ENCODE assay signal across 14 cellular contexts in genomic region chr18:484749-485464, GRCh38. TPM values are rescaled to one million over a fixed set of nuclear protein-coding genes. Genes with fewer than 3 reads are reported as not detected.
DNase-seq lines count a peak whose midpoint lies in the region; ATAC-seq, FAIRE-seq and TF ChIP-seq lines count a peak whose summit lies in the region.
"Had no signal": no experiment of that assay in that cellular context is flagged by ENCODE, and none has a peak within 500 bp of the region (broad histone marks: within the 10 kb centered on the region; RNA-seq: fewer than 3 reads in every experiment).

No MANE protein-coding gene starts in this region.

- no peaks in the 10 kb centered on the region for H3K4me1 Mint-ChIP-seq in activated T-helper 17 cell treated with anti-CD3 and anti-CD28 coated beads, Interleukin-2, amount 50 U/mL, for 72 hours

- no peak overlapping the region for H2AFZ ChIP-seq in GM12878 (ENCODE audit: control insufficient read depth, low read depth, low read length)
- no peak overlapping the region for H2AFZ ChIP-seq in osteoblast (ENCODE audit: low read length)

- CTCF ChIA-PET in GM12878 (lab: Yijun Ruan, JAX), result interaction anchor here (1.9 to 2.0 kb wide), 4 partner anchors 9 to 21 kb away, joined by 4 to 8 read pairs (median 4); no protein-coding TSS in a partner anchor

- no peaks in the 10 kb centered on the region; a peak in 1 of 4 replicates for H3K27me3 ChIP-seq in GM12878 (replicated peaks in 1 of 2; ENCODE audit: control insufficient read depth in 2 of 2, insufficient read depth in 2 of 2, low read length in 1 of 2)
- H3K27me3 ChIP-seq in osteoblast (ENCODE audit: insufficient read depth, low read length), result no peaks in the 10 kb centered on the region
- H3K27me3 ChIP-seq: cardiac muscle cell had no signal

- H3K4me1 ChIP-seq in GM12878 (ENCODE audit: control insufficient read depth, insufficient read depth, low read length) (no peaks in the 10 kb centered on the region), osteoblast (ENCODE audit: insufficient read depth, low read length) (peaks cover 20% of the 10 kb centered on the region)

- H3K27me3 Mint-ChIP-seq in activated T-helper 17 cell treated with anti-CD3 and anti-CD28 coated beads, Interleukin-2, amount 50 U/mL, for 72 hours, result peaks cover 30% of the 10 kb centered on the region

- TF ChIP-seq RAD21 in GM12878 (IDR thresholded peaks at IDR 0.05; ENCODE audit: insufficient read depth, low read depth, low read length), result no peak

- in situ Hi-C loops in GM12878 (cut with MboI), result no loop called here

- H3K79me2 ChIP-seq in GM12878 (ENCODE audit: control insufficient read depth, insufficient read depth, low read length) (no peaks in the 10 kb centered on the region), osteoblast (ENCODE audit: insufficient read depth, low read length) (peaks cover 4% of the 10 kb centered on the region)

- H3K27ac Mint-ChIP-seq in activated T-helper 17 cell treated with anti-CD3 and anti-CD28 coated beads, Interleukin-2, amount 50 U/mL, for 72 hours, result no peak overlapping the region
- H3K27ac Mint-ChIP-seq: natural killer cell treated with Interleukin-12 subunit alpha and Interleukin-12 subunit beta and Interleukin-15 and Interleukin-18, amount 100 ng/mL, for 72 hours had no signal

- H3K27ac ChIP-seq in GM12878 (ENCODE audit: control insufficient read depth, insufficient read depth) (no peak overlapping the region), osteoblast (ENCODE audit: low read depth, low read length) (no peak overlapping the region)
- H3K27ac ChIP-seq: cardiac muscle cell had no signal

- POLR2A ChIA-PET in GM12878 (lab: Charles Lee), result no interaction called here

- RAD21 ChIA-PET in GM12878 (lab: Charles Lee; ENCODE audit: unreplicated experiment), result no interaction called here

- peak; percentile 31 for DNase-seq in GF-D8 (lab: John Stamatoyannopoulos, UW)
- DNase-seq in GM12878 (ENCODE audit: low read depth, low spot score), result no peak
- DNase-seq in osteoblast (ENCODE audit: insufficient read length, low spot score, missing footprints), result no peak
- DNase-seq in GM19239 (ENCODE audit: insufficient read length, low spot score), result no peak
- DNase-seq: activated CD4-positive, CD25-positive, alpha-beta regulatory T cell; NCI-H1930 had no signal

- H3K36me3 Mint-ChIP-seq in activated T-helper 17 cell treated with anti-CD3 and anti-CD28 coated beads, Interleukin-2, amount 50 U/mL, for 72 hours (ENCODE audit: low read depth), result no peaks in the 10 kb centered on the region

- no TSS peak for BruUV-seq in GM12878 (replicated peaks; lab: Mats Ljungman, UMichigan)

- no peak for TF ChIP-seq CTCF in GM12878 (IDR thresholded peaks at IDR 0.05 in 2 of 3, conservative IDR thresholded peaks at IDR 0.05 in 1 of 3; ENCODE audit: control insufficient read depth in 2 of 3, extremely low read depth in 1 of 3, insufficient read depth in 1 of 3, low read depth in 3 of 3, low read length in 3 of 3)
- TF ChIP-seq CTCF in osteoblast (IDR thresholded peaks at IDR 0.05; ENCODE audit: extremely low read depth, low read depth, low read length), result no peak

- TF ChIP-seq POLR2A in GM12878 (IDR thresholded peaks at IDR 0.05; ENCODE audit: low read depth, low read length), result no peak

- WGBS in GM12878 (ENCODE audit: insufficient coverage, insufficient replicate concordance, low lambda C conversion rate, missing lambda C conversion rate), result 21% methylated on average over 4 of the region's 4 CpGs

- H3K36me3 ChIP-seq in GM12878 (ENCODE audit: control insufficient read depth in 2 of 2, insufficient read depth in 2 of 2, low read length in 1 of 2), result no peaks in the 10 kb centered on the region
- no peaks in the 10 kb centered on the region for H3K36me3 ChIP-seq in osteoblast (ENCODE audit: insufficient read depth, low read length)
- H3K36me3 ChIP-seq: cardiac muscle cell had no signal

- no peak overlapping the region for H3K4me3 Mint-ChIP-seq in activated T-helper 17 cell treated with anti-CD3 and anti-CD28 coated beads, Interleukin-2, amount 50 U/mL, for 72 hours
- H3K4me3 Mint-ChIP-seq: natural killer cell treated with Interleukin-12 subunit alpha and Interleukin-12 subunit beta and Interleukin-15 and Interleukin-18, amount 100 ng/mL, for 72 hours had no signal

- FAIRE-seq in GM12878 (lab: Jason Lieb, UNC), result no peak
- FAIRE-seq in GM19239 (lab: Jason Lieb, UNC), result no peak
- FAIRE-seq: G401.6 had no signal

- no peak for TF ChIP-seq EP300 in GM12878 (IDR thresholded peaks at IDR 0.05; ENCODE audit: borderline replicate concordance in 1 of 2, control insufficient read depth in 1 of 2, low read depth in 2 of 2, low read length in 2 of 2)

- H3K4me2 ChIP-seq in GM12878 (ENCODE audit: control insufficient read depth, insufficient read depth) (no peak overlapping the region), osteoblast (ENCODE audit: insufficient read depth, low read length) (no peak overlapping the region)

- intact Hi-C loops in GM12878 (cut with micrococcal nuclease; ENCODE audit: unreplicated experiment), result no loop called here

- H3K9me3 Mint-ChIP-seq in activated T-helper 17 cell treated with anti-CD3 and anti-CD28 coated beads, Interleukin-2, amount 50 U/mL, for 72 hours, result no peaks in the 10 kb centered on the region

- H3K4me3 ChIP-seq in GM12878 (no peak overlapping the region), osteoblast (ENCODE audit: insufficient read depth, low read length) (no peak overlapping the region)
- H3K4me3 ChIP-seq: cardiac muscle cell had no signal

- ATAC-seq in GM21528 (IDR thresholded peaks at IDR 0.05; ENCODE audit: low FRiP score, unreplicated experiment), result peak; percentile 58
- peak; percentile 81 for ATAC-seq in HG03342 (IDR thresholded peaks at IDR 0.05; ENCODE audit: unreplicated experiment)
- ATAC-seq in GM12878, result no peak
- ATAC-seq in HG03520 (IDR thresholded peaks at IDR 0.05; ENCODE audit: unreplicated experiment), result no peak
- no peak for ATAC-seq in activated T-helper 17 cell treated with anti-CD3 and anti-CD28 coated beads, Interleukin-2, amount 50 U/mL, for 72 hours (replicated peaks)
- ATAC-seq: Panc1 had no signal

- no peaks in the 10 kb centered on the region for H3K9me3 ChIP-seq in GM12878 (replicated peaks; ENCODE audit: control insufficient read depth, insufficient read depth, low read length)
- H3K9me3 ChIP-seq in osteoblast (ENCODE audit: low read depth, low read length), result peaks cover 2% of the 10 kb centered on the region

- SMC1A ChIA-PET in GM12878 (lab: Charles Lee; ENCODE audit: uncharacterized antibody, unreplicated experiment), result interaction anchor here (1.5 kb wide), 1 partner anchor 18 kb away, joined by 3 read pairs; no protein-coding TSS in a partner anchor

- no peak overlapping the region for H3K9ac ChIP-seq in GM12878 (ENCODE audit: control insufficient read depth, insufficient read depth, low read length)

- H4K20me1 ChIP-seq in GM12878 (ENCODE audit: control insufficient read depth, insufficient read depth), result no peaks in the 10 kb centered on the region
- no peaks in the 10 kb centered on the region for H4K20me1 ChIP-seq in osteoblast (ENCODE audit: insufficient read depth, low read length)

TF ChIP-seq in GM12878, 131 proteins besides CTCF, POLR2A, EP300 and RAD21:
- TF ChIP-seq CEBPB (IDR thresholded peaks at IDR 0.05; ENCODE audit: borderline replicate concordance in 1 of 2, low read depth in 2 of 2, low read length in 2 of 2) (no peak), SPI1 (IDR thresholded peaks at IDR 0.05; ENCODE audit: borderline replicate concordance, insufficient read depth, low read depth, low read length) (peak; percentile 30; the same call in 1 of the 2 replicates)
TF ChIP-seq in GM12878: peak in this region for 1.

RNA-seq across cellular contexts. Expression of gene COLEC12, which starts 15.6 kb away (rescaled TPM):
- not detected in 2 replicates for total RNA-seq in GM12878 (2013; cell fraction: nucleolus; rRNA removed)
- total RNA-seq in GM12878 (2014; rRNA removed) (not detected in 2 replicates), GM12878 (2014; rRNA removed; fragmentation: Illumina TruSeq; extraction: Trizol) (not detected in 2 replicates), GM12878 (2021) (0.03 and 0.05 TPM in 2 replicates), osteoblast (38.0 and 56.9 TPM in 2 replicates)
- polyA plus RNA-seq in GM12878 (2011; ENCODE audit: low read depth), result not detected
- polyA plus RNA-seq in GM12878 (2011; rRNA removed) (not detected in 2 replicates), GM12878 (2014; fragmentation: Illumina TruSeq; extraction: Trizol) (not detected in 2 replicates), GM12878 (2014; fragmentation: Nextera tagmentation; extraction: Ambion mirVana) (not detected), GM12878 (2014; rRNA removed) (not detected in 2 replicates), GM12878 (2016; fragmentation: Nextera tagmentation; extraction: Ambion mirVana) (under 1 TPM in 1 of 2 experiments, not detected in 1; 0.04 TPM)
- polyA plus RNA-seq in GM12878 (2011; cell fraction: cytosol; rRNA removed), result not detected in 2 replicates
- not detected in 2 replicates for polyA plus RNA-seq in GM12878 (2011; cell fraction: nucleus; rRNA removed)
- polyA plus RNA-seq in GM12878 (2012), result 0.03 TPM in 1 of 2 replicates, not detected in the other
- polyA minus RNA-seq in GM12878 (2011; rRNA and poly(A)+ RNA removed), result not detected in 2 replicates
- not detected in 2 replicates for polyA minus RNA-seq in GM12878 (2011; cell fraction: cytosol; rRNA and poly(A)+ RNA removed)
- polyA minus RNA-seq in GM12878 (2011; cell fraction: nucleus; rRNA and poly(A)+ RNA removed), result not detected in 2 replicates
- total RNA-seq in activated T-helper 17 cell treated with anti-CD3 and anti-CD28 coated beads, Interleukin-2, amount 50 U/mL, for 72 hours, result not detected
- total RNA-seq: natural killer cell treated with Interleukin-12 subunit alpha and Interleukin-12 subunit beta and Interleukin-15 and Interleukin-18, amount 100 ng/mL, for 72 hours had no signal

Comparison
In these comparisons a context has a peak if more than half of its experiments do, and no peak if none do; other contexts are left out.
1. ATAC-seq: peak in GM21528 (single experiment) and HG03342 (single experiment); none in GM12878 (single experiment), HG03520 (single experiment) and activated T-helper 17 cell treated with anti-CD3 and anti-CD28 coated beads, Interleukin-2, amount 50 U/mL, for 72 hours (single experiment).
2. RNA of gene COLEC12, which starts 15.6 kb away (total RNA-seq): 38.0 to 56.9 TPM in osteoblast; not detected in activated T-helper 17 cell treated with anti-CD3 and anti-CD28 coated beads, Interleukin-2, amount 50 U/mL, for 72 hours and 0.03 to 0.05 TPM in GM12878; every median in the first group is over 10 times any median in the second.